In genomic region chr20:45880988-45881788, GRCh38 we compare ENCODE assay signal across 1 cellular context.
A peak's percentile ranks its signal among the peaks of the same experiment; 100 is the strongest.
TF ChIP-seq lines count a peak whose summit lies in the region.

ZSWIM1 (plus strand) TSS chr20:45881227; CDS start chr20:45882593, 1,366 bp downstream.

TF ChIP-seq in HepG2, 621 proteins besides CTCF, POLR2A, EP300 and RAD21 (continued from another document and continues in another):
- TF ChIP-seq THAP9 (CRISPR knock-in tag; IDR thresholded peaks at IDR 0.05; ENCODE audit: borderline replicate concordance) (peak; percentile 89), ZBTB3 (CRISPR knock-in tag; IDR thresholded peaks at IDR 0.05; ENCODE audit: borderline replicate concordance, low read depth) (peak; percentile 84; the same call in 1 of the 2 replicates), AKNA (CRISPR knock-in tag; IDR thresholded peaks at IDR 0.05; ENCODE audit: borderline replicate concordance) (no peak), ZNF350 (CRISPR knock-in tag; IDR thresholded peaks at IDR 0.05; ENCODE audit: borderline replicate concordance, low read depth) (peak; percentile 88), REPIN1 (CRISPR knock-in tag; IDR thresholded peaks at IDR 0.05; ENCODE audit: borderline replicate concordance, low read depth) (peak; percentile 76; the same call in 1 of the 2 replicates), ZBTB37 (CRISPR knock-in tag; IDR thresholded peaks at IDR 0.05) (no peak), ZNF781 (CRISPR knock-in tag; IDR thresholded peaks at IDR 0.05; ENCODE audit: borderline replicate concordance, not compliant biosample characterization) (no peak), TBP (CRISPR knock-in tag; IDR thresholded peaks at IDR 0.05) (no peak), CCAR2 (optimal IDR thresholded peaks at IDR 0.05; ENCODE audit: low read depth, low read length) (peak; percentile 85), TAF1 (CRISPR knock-in tag; IDR thresholded peaks at IDR 0.05) (peak; percentile 99), DMAP1 (CRISPR knock-in tag; IDR thresholded peaks at IDR 0.05) (peak; percentile 53; the same call in 1 of the 2 replicates), ZNF318 (CRISPR knock-in tag; IDR thresholded peaks at IDR 0.05) (0 out of 2 replicates have a peak, but pooled peaks have one; percentile 69), MLLT10 (CRISPR knock-in tag; IDR thresholded peaks at IDR 0.05) (no peak), ZNF598 (CRISPR knock-in tag; IDR thresholded peaks at IDR 0.05; ENCODE audit: borderline replicate concordance) (peak; percentile 91; the same call in 1 of the 2 replicates), ETV6 (CRISPR knock-in tag; conservative IDR thresholded peaks at IDR 0.05) (peak; percentile 57; the same call in 1 of the 2 replicates), POLR2AphosphoS5 (IDR thresholded peaks at IDR 0.05; ENCODE audit: low read depth, low read length) (peak; percentile 99), ZNF580 (CRISPR knock-in tag; IDR thresholded peaks at IDR 0.05; ENCODE audit: borderline replicate concordance, low read depth) (peak; percentile 91; the same call in 1 of the 2 replicates), ZNF10 (CRISPR knock-in tag; IDR thresholded peaks at IDR 0.05; ENCODE audit: borderline replicate concordance, low read depth) (no peak), DPF2 (CRISPR knock-in tag; IDR thresholded peaks at IDR 0.05; ENCODE audit: borderline replicate concordance, low read depth) (0 out of 2 replicates have a peak, but pooled peaks have one; percentile 4), MED8 (CRISPR knock-in tag; IDR thresholded peaks at IDR 0.05; ENCODE audit: insufficient replicate concordance) (peak; percentile 46), SALL1 (CRISPR knock-in tag; IDR thresholded peaks at IDR 0.05) (peak; percentile 88), MLX (CRISPR knock-in tag; IDR thresholded peaks at IDR 0.05) (0 out of 2 replicates have a peak, but pooled peaks have one; percentile 47), XRCC5 (optimal IDR thresholded peaks at IDR 0.05; ENCODE audit: low read length) (peak; percentile 79), MEIS1 (CRISPR knock-in tag; IDR thresholded peaks at IDR 0.05; ENCODE audit: borderline replicate concordance) (peak; percentile 94), KDM5A (IDR thresholded peaks at IDR 0.05; ENCODE audit: borderline replicate concordance, low read length) (peak; percentile 86), ZEB1 (IDR thresholded peaks at IDR 0.05; ENCODE audit: insufficient replicate concordance, low read depth) (no peak), IKZF1 (IDR thresholded peaks at IDR 0.05) (no peak), ZNF800 (CRISPR knock-in tag; IDR thresholded peaks at IDR 0.05) (peak; percentile 59; the same call in 1 of the 2 replicates), ZNF652 (CRISPR knock-in tag; IDR thresholded peaks at IDR 0.05; ENCODE audit: borderline replicate concordance, low read depth) (peak; percentile 34; the same call in 1 of the 2 replicates), HNF4G (IDR thresholded peaks at IDR 0.05; ENCODE audit: borderline replicate concordance, low read depth, low read length) (peak; percentile 87), HNF4G (CRISPR knock-in tag; IDR thresholded peaks at IDR 0.05; ENCODE audit: borderline replicate concordance, low read depth) (peak; percentile 90), ZNF670 (CRISPR knock-in tag; IDR thresholded peaks at IDR 0.05; ENCODE audit: borderline replicate concordance) (no peak)
